11 cellular contexts compared by ENCODE assay signal in the genomic region with DNA sequence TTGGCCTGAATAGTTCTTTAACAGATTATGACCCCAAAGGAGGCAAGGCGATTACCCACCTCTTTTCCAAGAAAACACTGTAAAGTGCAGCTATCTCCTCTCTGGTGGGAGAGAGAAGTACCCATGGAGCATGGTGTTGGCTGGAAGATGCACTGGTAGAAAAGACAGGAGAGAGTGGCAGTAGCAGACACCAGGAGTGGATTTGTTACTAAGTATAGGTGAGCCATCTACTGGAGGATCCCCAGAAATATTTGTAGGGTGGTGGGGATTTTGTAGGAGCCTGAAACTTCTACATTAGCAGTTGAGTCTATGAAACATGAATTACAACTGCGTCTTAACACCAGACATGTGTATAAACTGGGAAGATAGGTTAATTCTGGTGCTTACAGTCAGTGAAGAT.
DNase-seq lines count a peak whose midpoint lies in the region; ATAC-seq, FAIRE-seq and TF ChIP-seq lines count a peak whose summit lies in the region.
"Had no signal": no experiment of that assay in that cellular context is flagged by ENCODE, and none has a peak within 500 bp of the region (broad histone marks: within the 10 kb centered on the region; RNA-seq: fewer than 3 reads in every experiment).

No MANE protein-coding gene starts in this region.

- H4K20me1 ChIP-seq in Loucy (ENCODE audit: insufficient read depth, low read length, poor library complexity, severe bottlenecking) (no peaks in the 10 kb centered on the region), GM12878 (ENCODE audit: control insufficient read depth, insufficient read depth) (no peaks in the 10 kb centered on the region)
- H4K20me1 ChIP-seq: BLaER1 treated with 17β-estradiol and CSF1 and Interleukin-3, amounts not matched to agents 10 nM and 100 nM had no signal

- DNase-seq in NCI-H2081 (lab: John Stamatoyannopoulos, UW): peak; percentile 4 to 19
- DNase-seq in NCI-H2081 treated with DMSO at 0.1 percent for 48 hours (lab: John Stamatoyannopoulos, UW): no peak
- no peak for DNase-seq in GM12878 (ENCODE audit: low read depth, low spot score)
- DNase-seq in naive thymus-derived CD4-positive, alpha-beta T cell: peak in 5 of 9 donors; percentile 8 to 23 (median 21)
- no peak for DNase-seq in activated effector memory CD4-positive, alpha-beta T cell treated with Interleukin-2 at 50 U/mL for 16 hours
- DNase-seq in GOT3 (lab: John Stamatoyannopoulos, UW): no peak
- DNase-seq in activated naive CD4-positive, alpha-beta T cell treated with Interleukin-2 at 50 U/mL for 16 hours: no peak
- DNase-seq: stimulated activated naive CD4-positive, alpha-beta T cell treated with Interleukin-2 at 50 U/mL for 16 hours had no signal

- H3K79me2 ChIP-seq in Loucy (ENCODE audit: insufficient read depth, low read length) (no peaks in the 10 kb centered on the region), GM12878 (ENCODE audit: control insufficient read depth, insufficient read depth, low read length) (no peaks in the 10 kb centered on the region)

- no peaks in the 10 kb centered on the region for H3K36me3 ChIP-seq in Loucy (ENCODE audit: insufficient read depth, low read length)
- H3K36me3 ChIP-seq in GM12878 (ENCODE audit: control insufficient read depth in 2 of 2, insufficient read depth in 2 of 2, low read length in 1 of 2): no peaks in the 10 kb centered on the region
- H3K36me3 ChIP-seq in naive thymus-derived CD4-positive, alpha-beta T cell (ENCODE audit: control insufficient read depth in 2 of 3, insufficient read depth in 3 of 3, low read length in 3 of 3): no peaks in the 10 kb centered on the region
- H3K36me3 ChIP-seq: BLaER1 treated with 17β-estradiol and CSF1 and Interleukin-3, amounts not matched to agents 10 nM and 100 nM had no signal

- H3K27me3 ChIP-seq in Loucy (ENCODE audit: insufficient read depth, low read length, poor library complexity, severe bottlenecking): no peaks in the 10 kb centered on the region
- no peaks in the 10 kb centered on the region for H3K27me3 ChIP-seq in GM12878 (replicated peaks in 1 of 2; ENCODE audit: control insufficient read depth in 2 of 2, insufficient read depth in 2 of 2, low read length in 1 of 2)
- H3K27me3 ChIP-seq in naive thymus-derived CD4-positive, alpha-beta T cell (ENCODE audit: control insufficient read depth in 2 of 2, insufficient read depth in 2 of 2, low read length in 2 of 2): no peaks in the 10 kb centered on the region
- H3K27me3 ChIP-seq: BLaER1 treated with 17β-estradiol and CSF1 and Interleukin-3, amounts not matched to agents 10 nM and 100 nM had no signal

- no peak for TF ChIP-seq EP300 in GM12878 (IDR thresholded peaks at IDR 0.05; ENCODE audit: borderline replicate concordance in 1 of 2, control insufficient read depth in 1 of 2, low read depth in 2 of 2, low read length in 2 of 2)

- TF ChIP-seq CTCF in Loucy (conservative IDR thresholded peaks at IDR 0.05; ENCODE audit: low read length): peak; percentile 64
- TF ChIP-seq CTCF in GM12878 (IDR thresholded peaks at IDR 0.05 in 2 of 3, conservative IDR thresholded peaks at IDR 0.05 in 1 of 3; ENCODE audit: control insufficient read depth in 2 of 3, extremely low read depth in 1 of 3, insufficient read depth in 1 of 3, low read depth in 3 of 3, low read length in 3 of 3): peak in 1 of 3 experiments; percentile 41; a peak in 2 of 6 replicates

- no peak for TF ChIP-seq POLR2A in GM12878 (IDR thresholded peaks at IDR 0.05; ENCODE audit: low read depth, low read length)

- peak overlapping the region in 1 of 9 donors; percentile 44 for H3K27ac Mint-ChIP-seq in naive thymus-derived CD4-positive, alpha-beta T cell
- H3K27ac Mint-ChIP-seq: nephron had no signal

- SMC1A ChIA-PET in GM12878 (lab: Charles Lee; ENCODE audit: uncharacterized antibody, unreplicated experiment): interaction anchor here (0.9 to 4.8 kb wide), 3 partner anchors 9 to 552 kb away, joined by 4 to 20 read pairs (median 4); no protein-coding TSS in a partner anchor

- H3K4me2 ChIP-seq in Loucy (ENCODE audit: low read depth, low read length, poor library complexity, severe bottlenecking) (no peak overlapping the region), GM12878 (ENCODE audit: control insufficient read depth, insufficient read depth) (no peak overlapping the region)

- peak; percentile 44 for TF ChIP-seq RAD21 in GM12878 (IDR thresholded peaks at IDR 0.05; ENCODE audit: insufficient read depth, low read depth, low read length)

- H3K27ac ChIP-seq in GM12878 (ENCODE audit: control insufficient read depth, insufficient read depth): no peak overlapping the region
- H3K27ac ChIP-seq in naive thymus-derived CD4-positive, alpha-beta T cell (ENCODE audit: low read depth, low read length): no peak overlapping the region
- H3K27ac ChIP-seq: BLaER1 treated with 17β-estradiol and CSF1 and Interleukin-3, amounts not matched to agents 10 nM and 100 nM had no signal

- H3K4me1 ChIP-seq in Loucy (ENCODE audit: insufficient read depth, low read length, poor library complexity, severe bottlenecking): no peaks in the 10 kb centered on the region
- no peaks in the 10 kb centered on the region for H3K4me1 ChIP-seq in GM12878 (ENCODE audit: control insufficient read depth, insufficient read depth, low read length)
- H3K4me1 ChIP-seq in naive thymus-derived CD4-positive, alpha-beta T cell (ENCODE audit: control insufficient read depth in 2 of 2, insufficient read depth in 2 of 2, low read length in 2 of 2): no peaks in the 10 kb centered on the region

- H3F3A ChIP-seq in Loucy (ENCODE audit: low read depth): no peaks in the 10 kb centered on the region

- no peak overlapping the region for H2AFZ ChIP-seq in Loucy (ENCODE audit: low read length)
- H2AFZ ChIP-seq in GM12878 (ENCODE audit: control insufficient read depth, low read depth, low read length): no peak overlapping the region

- no TSS peak for BruUV-seq in GM12878 (replicated peaks; lab: Mats Ljungman, UMichigan)

- H3K4me3 ChIP-seq in Loucy (ENCODE audit: low read length, poor library complexity, severe bottlenecking) (no peak overlapping the region), GM12878 (no peak overlapping the region)
- H3K4me3 ChIP-seq in naive thymus-derived CD4-positive, alpha-beta T cell (ENCODE audit: low read length): no peak overlapping the region
- H3K4me3 ChIP-seq: BLaER1 treated with 17β-estradiol and CSF1 and Interleukin-3, amounts not matched to agents 10 nM and 100 nM had no signal

- H3K9ac ChIP-seq in Loucy (ENCODE audit: low read depth, low read length, poor library complexity, severe bottlenecking) (no peak overlapping the region), GM12878 (ENCODE audit: control insufficient read depth, insufficient read depth, low read length) (no peak overlapping the region)
- H3K9ac ChIP-seq: BLaER1 treated with 17β-estradiol and CSF1 and Interleukin-3, amounts not matched to agents 10 nM and 100 nM had no signal

- ATAC-seq in GM12878: no peak
- peak; percentile 50 for ATAC-seq in naive thymus-derived CD4-positive, alpha-beta T cell

- no peak for FAIRE-seq in GM12878 (lab: Jason Lieb, UNC)

- no peak overlapping the region for H3K4me3 Mint-ChIP-seq in naive thymus-derived CD4-positive, alpha-beta T cell
- H3K4me3 Mint-ChIP-seq: nephron had no signal

- H3K9me2 ChIP-seq in Loucy (replicated peaks; ENCODE audit: low read depth, low read length): no peaks in the 10 kb centered on the region

- peaks cover 0 to 1% (median 0%) of the 10 kb centered on the region in 5 donors for H3K36me3 Mint-ChIP-seq in naive thymus-derived CD4-positive, alpha-beta T cell

- in situ Hi-C loops in GM12878 (cut with MboI): no loop called here

- H3K4me1 Mint-ChIP-seq in naive thymus-derived CD4-positive, alpha-beta T cell: peaks cover 0 to 16% (median 0%) of the 10 kb centered on the region in 7 donors

- no peaks in the 10 kb centered on the region for H3K9me3 ChIP-seq in Loucy (ENCODE audit: insufficient read depth, low read depth, low read length)
- H3K9me3 ChIP-seq in GM12878 (replicated peaks; ENCODE audit: control insufficient read depth, insufficient read depth, low read length): no peaks in the 10 kb centered on the region
- H3K9me3 ChIP-seq in naive thymus-derived CD4-positive, alpha-beta T cell (ENCODE audit: control insufficient read depth in 2 of 3, low read length in 3 of 3): no peaks in the 10 kb centered on the region
- H3K9me3 ChIP-seq: BLaER1 treated with 17β-estradiol and CSF1 and Interleukin-3, amounts not matched to agents 10 nM and 100 nM had no signal

- 98% methylated on average over 2 of the region's 2 CpGs for WGBS in GM12878 (ENCODE audit: insufficient coverage, insufficient replicate concordance, low lambda C conversion rate, missing lambda C conversion rate)

- no peaks in the 10 kb centered on the region for H3K9me3 Mint-ChIP-seq in naive thymus-derived CD4-positive, alpha-beta T cell
- H3K9me3 Mint-ChIP-seq: nephron had no signal

- peaks cover 0 to 3% (median 0%) of the 10 kb centered on the region in 5 donors for H3K27me3 Mint-ChIP-seq in naive thymus-derived CD4-positive, alpha-beta T cell

- POLR2A ChIA-PET in GM12878 (lab: Charles Lee): no interaction called here
- POLR2A ChIA-PET in naive thymus-derived CD4-positive, alpha-beta T cell (lab: Charles Lee): interaction anchor here (1.0 kb wide), 1 partner anchor 303 kb away, joined by 3 read pairs; no protein-coding TSS in a partner anchor

- RAD21 ChIA-PET in GM12878 (lab: Charles Lee; ENCODE audit: unreplicated experiment): no interaction called here

- CTCF ChIA-PET in GM12878 (lab: Yijun Ruan, JAX): interaction anchor here (1.6 to 4.7 kb wide), 3 partner anchors 8 to 553 kb away, joined by 4 to 30 read pairs (median 5); no protein-coding TSS in a partner anchor
- CTCF ChIA-PET in naive thymus-derived CD4-positive, alpha-beta T cell (lab: Charles Lee): interaction anchor here (0.6 to 1.6 kb wide), 3 partner anchors 18 to 561 kb away, joined by 3 to 6 read pairs (median 3); no protein-coding TSS in a partner anchor

- intact Hi-C loops in GM12878 (cut with micrococcal nuclease; ENCODE audit: unreplicated experiment): loop anchor here (5.0 kb wide), 4 partner anchors 255 to 605 kb away; no protein-coding TSS in a partner anchor
- intact Hi-C loops in naive thymus-derived CD4-positive, alpha-beta T cell (cut with micrococcal nuclease): loop anchor here (1.0 to 10.0 kb wide), 11 partner anchors 335 to 737 kb away; partner anchors contain the start of genes SCAF11 (in 1 of the 2) and SLC38A1 (in 1 of the 2)

TF ChIP-seq in GM12878, 131 proteins besides CTCF, POLR2A, EP300 and RAD21 (continues in another document):
- TF ChIP-seq SMC3 (IDR thresholded peaks at IDR 0.05; ENCODE audit: borderline replicate concordance, low read length): peak; percentile 29; the same call in 1 of the 2 replicates

Comparison
In these comparisons a context has a peak if more than half of its experiments do, and no peak if none do; other contexts are left out.
1. DNase-seq: peak in NCI-H2081 (2 of 2) and naive thymus-derived CD4-positive, alpha-beta T cell (5 of 9); none in NCI-H2081 treated with DMSO at 0.1 percent for 48 hours (single experiment), GM12878 (single experiment), activated effector memory CD4-positive, alpha-beta T cell treated with Interleukin-2 at 50 U/mL for 16 hours (single experiment), GOT3 (single experiment) and activated naive CD4-positive, alpha-beta T cell treated with Interleukin-2 at 50 U/mL for 16 hours (single experiment).